In genomic region chr2:1231664-1232063, GRCh38 we compare ENCODE assay signal across 22 cellular contexts.
DNase-seq lines count a peak whose midpoint lies in the region; TF ChIP-seq lines count a peak whose summit lies in the region.
"Had no signal": no experiment of that assay in that cellular context is flagged by ENCODE, and none has a peak within 500 bp of the region (broad histone marks: within the 10 kb centered on the region; RNA-seq: fewer than 3 reads in every experiment).

No MANE protein-coding gene starts in this region.

- H2BK120ac ChIP-seq in H9 (ENCODE audit: low read depth, low read length, poor library complexity, severe bottlenecking) = no peak overlapping the region

- H4K5ac ChIP-seq in H9 (ENCODE audit: insufficient read length, low read depth, low read length) = no peak overlapping the region

- H3K23ac ChIP-seq in H9 (ENCODE audit: insufficient read length, low read depth, low read length) = no peak overlapping the region

- H4K8ac ChIP-seq in H9 (replicated peaks; ENCODE audit: insufficient read length, low read depth, low read length) = no peak overlapping the region

- H2AK5ac ChIP-seq in H9 (ENCODE audit: insufficient read length, low read length) = no peak overlapping the region

- H3K23me2 ChIP-seq in H9 (ENCODE audit: insufficient read length, low read depth, low read length, poor library complexity, severe bottlenecking) = no peaks in the 10 kb centered on the region

- no peak for TF ChIP-seq CTCF in H9 (conservative IDR thresholded peaks at IDR 0.05)

- no peak overlapping the region for H3K4me3 Mint-ChIP-seq in H9
- H3K4me3 Mint-ChIP-seq: memory B cell, T-cell had no signal

- H2BK20ac ChIP-seq in H9 (ENCODE audit: low read depth, low read length, poor library complexity, severe bottlenecking) = no peak overlapping the region

- H3K56ac ChIP-seq in H9 (ENCODE audit: insufficient read length, low read depth, low read length) = no peak overlapping the region

- DNase-seq in NCI-H146 (lab: John Stamatoyannopoulos, UW) (peak; percentile 34), NCI-H146 treated with DMSO at 0.1 percent for 48 hours (lab: John Stamatoyannopoulos, UW; ENCODE audit: unreplicated experiment) (no peak), NCI-H69 (lab: John Stamatoyannopoulos, UW) (peak; percentile 39), kidney tubule cell (ENCODE audit: low spot score) (peak; percentile 8), EL (no peak), H7 (no peak), NCI-H1048 (lab: John Stamatoyannopoulos, UW) (no peak), H9 (no peak)
- DNase-seq: activated CD4-positive, alpha-beta T cell treated with anti-CD3 and anti-CD28 coated beads for 1 hour; activated gamma-delta T cell; activated T-cell treated with anti-CD3 and anti-CD28 coated beads, Interleukin-2, amount 50 U/mL, for 1 hour; head of caudate nucleus; NCI-H1436 treated with DMSO at 0.1 percent for 48 hours; NCI-H446; Peyer's patch; SJCRH30; stimulated activated CD8-positive, alpha-beta memory T cell treated with anti-CD3 and anti-CD28 coated beads, Interleukin-4, amount 100 ng/mL, for 48 hours; T-cell; transverse colon had no signal

- no peaks in the 10 kb centered on the region; the same call in 1 of the 2 replicates for H3K4me1 ChIP-seq in H9 (ENCODE audit: insufficient read depth, low read length)
- H3K4me1 ChIP-seq: A549, Peyer's patch, SJCRH30, transverse colon had no signal

- peaks cover 21 to 32% (median 23%) of the 10 kb centered on the region in 3 experiments; a peak in 6 of 7 replicates for H3K36me3 Mint-ChIP-seq in H9 (ENCODE audit: insufficient read depth in 1 of 3, low read depth in 3 of 3)
- H3K36me3 Mint-ChIP-seq: memory B cell, T-cell had no signal

- no peak overlapping the region for H3K4me3 ChIP-seq in H7 (ENCODE audit: insufficient read depth, low read depth, low read length)
- H3K4me3 ChIP-seq: A549, Peyer's patch, SJCRH30, transverse colon had no signal

- no peak overlapping the region for H3T11ph ChIP-seq in H9 (ENCODE audit: low read length)

- H4K91ac ChIP-seq in H9 (ENCODE audit: insufficient read length, low read depth, low read length) = no peak overlapping the region

- no peak overlapping the region for H2BK5ac ChIP-seq in H9 (ENCODE audit: insufficient read length, low read length)

- H3K18ac ChIP-seq in H9 (ENCODE audit: insufficient read length, low read depth, low read length) = no peak overlapping the region

- H3K79me2 ChIP-seq in H9 (ENCODE audit: insufficient read depth, low read length) = no peaks in the 10 kb centered on the region

- no peak overlapping the region for H3K14ac ChIP-seq in H9 (ENCODE audit: insufficient read depth, low read length)

- H3K4me2 ChIP-seq in H9 (ENCODE audit: insufficient read depth, insufficient read length, low read length) = no peak overlapping the region
- H3K4me2 ChIP-seq: A549 had no signal

- H4K20me1 ChIP-seq in H9 (ENCODE audit: control insufficient read depth, insufficient read depth, insufficient read length) = no peaks in the 10 kb centered on the region

- peaks cover 23 to 24% of the 10 kb centered on the region in 2 experiments for H3K9me3 Mint-ChIP-seq in H9
- H3K9me3 Mint-ChIP-seq: memory B cell, T-cell had no signal

- H2AFZ ChIP-seq in H9 (ENCODE audit: low read length) = no peak overlapping the region

- H3K27me3 Mint-ChIP-seq in H9 (ENCODE audit: low read depth) = no peaks in the 10 kb centered on the region; the same call in 1 of the 2 replicates
- H3K27me3 Mint-ChIP-seq: T-cell had no signal

- H3K9ac ChIP-seq in H9 (ENCODE audit: extremely low read depth, insufficient read length, low read length) = no peak overlapping the region

- no peaks in the 10 kb centered on the region for H3K79me1 ChIP-seq in H9 (ENCODE audit: insufficient read depth, low read depth, low read length, poor library complexity, severe bottlenecking)

- H3K27ac Mint-ChIP-seq in H9 = peak overlapping the region in 1 of 3 experiments; percentile 72; a peak in 1 of 7 replicates
- H3K27ac Mint-ChIP-seq: memory B cell, T-cell had no signal

- H2BK12ac ChIP-seq in H9 (ENCODE audit: insufficient read length, low read depth, low read length) = no peak overlapping the region

- WGBS in H9 (ENCODE audit: extremely low coverage, insufficient read length, low lambda C conversion rate) = no CpG with 5 or more reads among the region's 9 CpGs

- no peak overlapping the region for H3K27ac ChIP-seq in H9 (ENCODE audit: insufficient read length, low read depth, low read length)
- H3K27ac ChIP-seq: A549, HL-60, Peyer's patch, SJCRH30, transverse colon had no signal

- H3K36me3 ChIP-seq in H7 (replicated peaks; ENCODE audit: control insufficient read depth, insufficient read depth, low read length) = no peaks in the 10 kb centered on the region; the same call in 1 of the 2 replicates
- H3K36me3 ChIP-seq: Peyer's patch, SJCRH30, transverse colon had no signal

- H3K4me1 Mint-ChIP-seq in H9 = peaks cover 8 to 9% of the 10 kb centered on the region in 2 experiments
- H3K4me1 Mint-ChIP-seq: memory B cell, T-cell had no signal

- H3K27me3 ChIP-seq in H7 (ENCODE audit: control insufficient read depth, insufficient read depth, low read length) (no peaks in the 10 kb centered on the region), H9 (ENCODE audit: insufficient read depth, low read length) (no peaks in the 10 kb centered on the region)
- H3K27me3 ChIP-seq: Peyer's patch, SJCRH30, transverse colon had no signal

- no peak overlapping the region for H3K4ac ChIP-seq in H9 (ENCODE audit: low read depth, low read length)

- peaks cover 9% of the 10 kb centered on the region for H3K9me3 ChIP-seq in H9 (ENCODE audit: control insufficient read depth, low read depth, low read length)
- H3K9me3 ChIP-seq: A549, Peyer's patch, SJCRH30, transverse colon had no signal

- no peak overlapping the region for H2BK15ac ChIP-seq in H9 (ENCODE audit: low read depth, low read length)

Comparison
In these comparisons a context has a peak if more than half of its experiments do, and no peak if none do; other contexts are left out.
1. DNase-seq: peak in NCI-H146 (single experiment), NCI-H69 (single experiment) and kidney tubule cell (single experiment); none in NCI-H146 treated with DMSO at 0.1 percent for 48 hours (single experiment), EL (single experiment), H7 (single experiment), NCI-H1048 (single experiment) and H9 (single experiment).